Comparison of ENCODE assay signal across 9 cellular contexts in the genomic region with DNA sequence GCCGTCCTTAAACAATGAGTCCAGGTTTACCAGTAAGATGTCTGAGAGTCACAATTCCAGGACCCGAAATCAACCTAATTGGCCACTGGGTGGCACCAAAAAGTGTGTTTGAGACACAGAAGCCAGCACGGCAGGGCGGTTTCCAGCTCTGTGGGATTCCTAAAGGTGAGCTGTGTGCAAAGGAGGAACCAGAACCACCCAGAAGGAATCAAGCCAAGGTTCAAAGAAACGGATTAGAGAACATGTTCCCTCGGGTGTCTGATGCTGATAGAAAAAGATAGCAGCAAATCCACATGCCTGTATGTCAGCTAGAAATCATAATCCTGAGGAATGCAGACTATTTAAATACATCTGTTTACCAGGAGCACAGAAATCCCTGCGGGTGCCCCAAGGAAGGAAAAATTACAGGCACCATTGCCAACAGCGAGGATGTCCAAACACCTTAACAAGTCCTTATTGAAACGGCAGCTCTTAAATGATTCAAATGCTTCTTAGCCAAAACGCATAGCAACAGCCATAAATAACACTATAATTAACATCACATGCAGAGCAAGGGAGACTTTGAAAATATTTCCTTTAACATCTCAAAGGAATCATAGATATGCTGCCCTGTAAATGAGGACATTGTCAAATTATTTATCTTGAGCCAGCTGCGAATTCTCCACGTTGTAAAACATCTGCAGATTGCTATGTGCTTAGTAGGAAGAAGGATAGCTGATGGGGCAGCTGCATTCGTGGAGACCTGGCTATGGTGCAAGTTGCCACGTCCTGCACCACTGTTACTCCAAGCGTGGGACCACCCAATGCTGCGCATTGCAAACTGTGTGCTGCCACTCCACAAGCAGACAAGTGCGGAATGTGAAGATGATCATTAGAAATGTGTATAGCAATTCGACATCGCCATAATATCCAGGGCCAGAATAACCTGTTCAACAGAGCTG.
DNase-seq lines count a peak whose midpoint lies in the region; FAIRE-seq and TF ChIP-seq lines count a peak whose summit lies in the region.
"Had no signal": no experiment of that assay in that cellular context is flagged by ENCODE, and none has a peak within 500 bp of the region (broad histone marks: within the 10 kb centered on the region; RNA-seq: fewer than 3 reads in every experiment).

No MANE protein-coding gene starts in this region.

- no peak overlapping the region for H2AK5ac ChIP-seq in H9 (ENCODE audit: insufficient read length, low read length)

- TF ChIP-seq CTCF in H9 (conservative IDR thresholded peaks at IDR 0.05) (peak; percentile 80), SU-DHL-6 (IDR thresholded peaks at IDR 0.05; ENCODE audit: insufficient read depth, low read length, poor library complexity, severe bottlenecking) (peak; percentile 59), astrocyte of the spinal cord (IDR thresholded peaks at IDR 0.05; ENCODE audit: low read depth, low read length) (peak; percentile 66), CD14-positive monocyte (IDR thresholded peaks at IDR 0.05) (no peak)

- H4K5ac ChIP-seq in H9 (ENCODE audit: insufficient read length, low read depth, low read length) = no peak overlapping the region

- H3K4me2 ChIP-seq in H9 (ENCODE audit: insufficient read depth, insufficient read length, low read length) (no peak overlapping the region), SU-DHL-6 (ENCODE audit: low read depth, low read length, poor library complexity, severe bottlenecking) (no peak overlapping the region)

- H3K14ac ChIP-seq in H9 (ENCODE audit: insufficient read depth, low read length) = no peak overlapping the region

- H3K56ac ChIP-seq in H9 (ENCODE audit: insufficient read length, low read depth, low read length) = no peak overlapping the region

- in situ Hi-C loops in astrocyte of the spinal cord (cut with HindIII; ENCODE audit: low sequenced_read_pairs) = no loop called here

- 0 out of 5 replicates have a peak, but pooled peaks cover 0 to 3% of the 10 kb centered on the region in 2 experiments for H3K9me3 Mint-ChIP-seq in H9
- peaks cover 0 to 3% (median 2%) of the 10 kb centered on the region in 7 donors for H3K9me3 Mint-ChIP-seq in CD14-positive monocyte

- H2AFZ ChIP-seq in H9 (ENCODE audit: low read length) (no peak overlapping the region), SU-DHL-6 (ENCODE audit: low read depth, low read length, severe bottlenecking) (no peak overlapping the region)

- no peaks in the 10 kb centered on the region for H3K79me1 ChIP-seq in H9 (ENCODE audit: insufficient read depth, low read depth, low read length, poor library complexity, severe bottlenecking)

- H3K79me2 ChIP-seq in H9 (ENCODE audit: insufficient read depth, low read length) (no peaks in the 10 kb centered on the region), SU-DHL-6 (ENCODE audit: insufficient read depth, low read length) (no peaks in the 10 kb centered on the region)

- no peaks in the 10 kb centered on the region for H3K9me3 ChIP-seq in H9 (ENCODE audit: control insufficient read depth, low read depth, low read length)
- no peaks in the 10 kb centered on the region for H3K9me3 ChIP-seq in SU-DHL-6 (ENCODE audit: insufficient read depth, low read length)
- H3K9me3 ChIP-seq in small intestine (ENCODE audit: control insufficient read depth, low read depth) = no peaks in the 10 kb centered on the region

- H2BK15ac ChIP-seq in H9 (ENCODE audit: low read depth, low read length) = no peak overlapping the region

- DNase-seq in ELR (ENCODE audit: low read depth) (peak; percentile 82), H9 (peak; percentile 78), NCI-H1092 treated with DMSO at 0.1 percent for 48 hours (lab: John Stamatoyannopoulos, UW) (peak; percentile 44), astrocyte of the spinal cord (ENCODE audit: low read depth, low spot score) (peak; percentile 58), hypothalamus (lab: John Stamatoyannopoulos, UW) (peak in 47 of 51 donors; percentile 1 to 82 (median 46)), small intestine (peak; percentile 84), CD14-positive monocyte (ENCODE audit: low spot score) (no peak)

- H4K8ac ChIP-seq in H9 (replicated peaks; ENCODE audit: insufficient read length, low read depth, low read length) = no peak overlapping the region

- H3K36me3 ChIP-seq in SU-DHL-6 (ENCODE audit: low read length) (no peaks in the 10 kb centered on the region), small intestine (ENCODE audit: control insufficient read depth in 2 of 2, insufficient read depth in 2 of 2, low read length in 2 of 2) (no peaks in the 10 kb centered on the region)

- H3K27me3 ChIP-seq in H9 (ENCODE audit: insufficient read depth, low read length) (no peaks in the 10 kb centered on the region), SU-DHL-6 (ENCODE audit: low read length) (no peaks in the 10 kb centered on the region), small intestine (ENCODE audit: control insufficient read depth in 2 of 2, insufficient read depth in 2 of 2, low read length in 2 of 2) (no peaks in the 10 kb centered on the region)

- H4K20me1 ChIP-seq in H9 (ENCODE audit: control insufficient read depth, insufficient read depth, insufficient read length) = no peaks in the 10 kb centered on the region
- H4K20me1 ChIP-seq in SU-DHL-6 (ENCODE audit: low read depth, low read length) = no peaks in the 10 kb centered on the region

- H3K23me2 ChIP-seq in H9 (ENCODE audit: insufficient read length, low read depth, low read length, poor library complexity, severe bottlenecking) = no peaks in the 10 kb centered on the region

- no peak overlapping the region for H3K27ac Mint-ChIP-seq in H9
- no peak overlapping the region for H3K27ac Mint-ChIP-seq in CD14-positive monocyte

- H2BK20ac ChIP-seq in H9 (ENCODE audit: low read depth, low read length, poor library complexity, severe bottlenecking) = no peak overlapping the region

- H3K4me1 ChIP-seq in H9 (ENCODE audit: insufficient read depth, low read length) = no peaks in the 10 kb centered on the region
- H3K4me1 ChIP-seq in small intestine (ENCODE audit: control insufficient read depth in 2 of 2, insufficient read depth in 1 of 2, low read depth in 1 of 2, low read length in 1 of 2) = no peaks in the 10 kb centered on the region

- H3K4me1 Mint-ChIP-seq in H9 = peaks cover 17 to 22% of the 10 kb centered on the region in 2 experiments
- H3K4me1 Mint-ChIP-seq in CD14-positive monocyte = no peaks in the 10 kb centered on the region

- intact Hi-C loops in CD14-positive monocyte (cut with micrococcal nuclease) = no loop called here

- no peak overlapping the region for H2BK12ac ChIP-seq in H9 (ENCODE audit: insufficient read length, low read depth, low read length)

- no peaks in the 10 kb centered on the region; the same call in none of the 2 replicates for H3K27me3 Mint-ChIP-seq in H9 (ENCODE audit: low read depth)
- H3K27me3 Mint-ChIP-seq in CD14-positive monocyte (ENCODE audit: low read depth in 3 of 3) = peaks cover 3 to 11% (median 5%) of the 10 kb centered on the region in 3 donors

- no peak overlapping the region for H2BK120ac ChIP-seq in H9 (ENCODE audit: low read depth, low read length, poor library complexity, severe bottlenecking)

- no peak overlapping the region for H3K4me3 ChIP-seq in SU-DHL-6 (ENCODE audit: insufficient read depth, low read length, poor library complexity, severe bottlenecking)
- H3K4me3 ChIP-seq in astrocyte of the spinal cord (ENCODE audit: low read depth, low read length) = no peak overlapping the region
- no peak overlapping the region for H3K4me3 ChIP-seq in small intestine (ENCODE audit: low read depth in 1 of 2, low read length in 2 of 2)

- H3K4ac ChIP-seq in H9 (ENCODE audit: low read depth, low read length) = no peak overlapping the region

- H3K27ac ChIP-seq in H9 (ENCODE audit: insufficient read length, low read depth, low read length) (no peak overlapping the region), SU-DHL-6 (ENCODE audit: low read depth, low read length) (no peak overlapping the region), small intestine (ENCODE audit: low read depth in 1 of 2, low read length in 1 of 2) (no peak overlapping the region)

- no peaks in the 10 kb centered on the region for H3F3A ChIP-seq in SU-DHL-6 (ENCODE audit: insufficient read depth)

- no peak overlapping the region for H3K18ac ChIP-seq in H9 (ENCODE audit: insufficient read length, low read depth, low read length)

- no CpG with 5 or more reads among the region's 19 CpGs for WGBS in H9 (ENCODE audit: extremely low coverage, insufficient read length, low lambda C conversion rate)
- 36 to 40% (median 38%) methylated on average over 19 of the region's 19 CpGs for WGBS in small intestine, 3 donors

- no peak overlapping the region for H3T11ph ChIP-seq in H9 (ENCODE audit: low read length)

- no peak overlapping the region for H3K4me3 Mint-ChIP-seq in H9
- H3K4me3 Mint-ChIP-seq in CD14-positive monocyte = no peak overlapping the region

- H3K9me2 ChIP-seq in SU-DHL-6 (replicated peaks; ENCODE audit: insufficient read depth, low read length) = no peaks in the 10 kb centered on the region

- no peak overlapping the region for H3K23ac ChIP-seq in H9 (ENCODE audit: insufficient read length, low read depth, low read length)

- no peak overlapping the region for H2BK5ac ChIP-seq in H9 (ENCODE audit: insufficient read length, low read length)

- no peak overlapping the region for H4K91ac ChIP-seq in H9 (ENCODE audit: insufficient read length, low read depth, low read length)

- H3K36me3 Mint-ChIP-seq in H9 (ENCODE audit: insufficient read depth in 1 of 3, low read depth in 3 of 3) (no peaks in the 10 kb centered on the region), CD14-positive monocyte (no peaks in the 10 kb centered on the region)

- H3K9ac ChIP-seq in H9 (ENCODE audit: extremely low read depth, insufficient read length, low read length) (no peak overlapping the region), SU-DHL-6 (ENCODE audit: low read length) (no peak overlapping the region)

- FAIRE-seq in small intestine (lab: Jason Lieb, UNC) = no peak
- FAIRE-seq: colon had no signal
